In the genomic region with DNA sequence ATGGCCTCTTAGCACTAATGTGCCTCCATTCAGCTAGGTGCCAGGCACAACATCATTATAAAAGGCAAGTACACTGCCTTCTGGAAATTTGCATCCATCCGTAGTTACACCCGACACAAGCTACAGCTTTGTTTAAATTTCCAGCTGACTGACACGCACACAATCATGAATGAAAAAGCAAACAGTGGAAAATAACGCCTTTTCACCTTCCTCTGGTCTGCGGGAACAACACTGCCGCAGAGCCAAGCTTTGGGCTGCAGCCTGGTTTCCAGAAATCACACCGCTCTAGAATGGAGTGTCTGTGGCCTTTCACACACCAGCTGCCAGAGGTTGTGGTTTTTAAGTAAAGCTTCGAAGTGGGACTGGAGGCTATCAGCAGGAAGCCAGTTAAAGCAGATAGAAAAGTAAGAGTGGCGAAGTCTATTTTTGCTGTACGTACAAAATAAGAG, we compare ENCODE assay signal across 8 cellular contexts.
DNase-seq lines count a peak whose midpoint lies in the region; ATAC-seq and TF ChIP-seq lines count a peak whose summit lies in the region.

No MANE protein-coding gene starts in this region.

- H3K36me3 Mint-ChIP-seq in activated T-cell treated with anti-CD3 and anti-CD28 coated beads, Interleukin-2, amount 50 U/mL, for 4 hours (ENCODE audit: insufficient read depth) = no peaks in the 10 kb centered on the region
- peaks cover 7% of the 10 kb centered on the region for H3K36me3 Mint-ChIP-seq in T-helper 1 cell treated with Interleukin-12 subunit alpha and Interleukin-12 subunit beta and Interleukin-4 antibody, amounts not matched to agents 30 μg/mL and 1 μg/mL, for 36 hours (ENCODE audit: low read depth)
- H3K36me3 Mint-ChIP-seq in HFFc6 (ENCODE audit: low read depth) = no peaks in the 10 kb centered on the region

- no peaks in the 10 kb centered on the region for H3K4me1 ChIP-seq in lower lobe of right lung

- H3K4me1 Mint-ChIP-seq in activated T-cell treated with anti-CD3 and anti-CD28 coated beads, Interleukin-2, amount 50 U/mL, for 4 hours (ENCODE audit: low read depth) = peaks cover 16% of the 10 kb centered on the region
- peaks cover 16% of the 10 kb centered on the region for H3K4me1 Mint-ChIP-seq in T-helper 1 cell treated with Interleukin-12 subunit alpha and Interleukin-12 subunit beta and Interleukin-4 antibody, amounts not matched to agents 30 μg/mL and 1 μg/mL, for 36 hours (ENCODE audit: low read depth)
- peaks cover 44% of the 10 kb centered on the region for H3K4me1 Mint-ChIP-seq in stimulated activated naive CD8-positive, alpha-beta T cell treated with anti-CD3 and anti-CD28 coated beads, Interleukin-15, amount 100 ng/mL, for 72 hours
- no peaks in the 10 kb centered on the region for H3K4me1 Mint-ChIP-seq in HFFc6 (ENCODE audit: low read depth)

- peak in 1 of 2 donors; percentile 30 for ATAC-seq in activated T-cell treated with anti-CD3 and anti-CD28 coated beads, Interleukin-2, amount 50 U/mL, for 4 hours
- peak; percentile 77 for ATAC-seq in HG03159 (IDR thresholded peaks at IDR 0.05; ENCODE audit: unreplicated experiment)
- ATAC-seq in stimulated activated naive CD8-positive, alpha-beta T cell treated with anti-CD3 and anti-CD28 coated beads, Interleukin-15, amount 100 ng/mL, for 72 hours = peak; percentile 82
- no peak for ATAC-seq in lower lobe of right lung

- TF ChIP-seq CTCF in HFFc6 (IDR thresholded peaks at IDR 0.05) (no peak), lower lobe of right lung (IDR thresholded peaks at IDR 0.05) (no peak)

- peaks cover 3% of the 10 kb centered on the region for H3K27me3 Mint-ChIP-seq in activated T-cell treated with anti-CD3 and anti-CD28 coated beads, Interleukin-2, amount 50 U/mL, for 4 hours (ENCODE audit: low read depth)
- peaks cover 44% of the 10 kb centered on the region for H3K27me3 Mint-ChIP-seq in T-helper 1 cell treated with Interleukin-12 subunit alpha and Interleukin-12 subunit beta and Interleukin-4 antibody, amounts not matched to agents 30 μg/mL and 1 μg/mL, for 36 hours (ENCODE audit: low read depth)
- H3K27me3 Mint-ChIP-seq in stimulated activated naive CD8-positive, alpha-beta T cell treated with anti-CD3 and anti-CD28 coated beads, Interleukin-15, amount 100 ng/mL, for 72 hours = peaks cover 7% of the 10 kb centered on the region
- no peaks in the 10 kb centered on the region for H3K27me3 Mint-ChIP-seq in HFFc6 (ENCODE audit: insufficient read depth)

- intact Hi-C loops in lower lobe of right lung (cut with DNase I) = no loop called here

- H3K9me3 Mint-ChIP-seq in activated T-cell treated with anti-CD3 and anti-CD28 coated beads, Interleukin-2, amount 50 U/mL, for 4 hours = no peaks in the 10 kb centered on the region
- no peaks in the 10 kb centered on the region for H3K9me3 Mint-ChIP-seq in T-helper 1 cell treated with Interleukin-12 subunit alpha and Interleukin-12 subunit beta and Interleukin-4 antibody, amounts not matched to agents 30 μg/mL and 1 μg/mL, for 36 hours
- H3K9me3 Mint-ChIP-seq in stimulated activated naive CD8-positive, alpha-beta T cell treated with anti-CD3 and anti-CD28 coated beads, Interleukin-15, amount 100 ng/mL, for 72 hours = no peaks in the 10 kb centered on the region
- H3K9me3 Mint-ChIP-seq in HFFc6 = peaks cover 9% of the 10 kb centered on the region; the same call in 1 of the 2 replicates

- no peak overlapping the region for H3K4me3 ChIP-seq in lower lobe of right lung

- H3K4me3 Mint-ChIP-seq in activated T-cell treated with anti-CD3 and anti-CD28 coated beads, Interleukin-2, amount 50 U/mL, for 4 hours = peak overlapping the region; percentile 21
- H3K4me3 Mint-ChIP-seq in T-helper 1 cell treated with Interleukin-12 subunit alpha and Interleukin-12 subunit beta and Interleukin-4 antibody, amounts not matched to agents 30 μg/mL and 1 μg/mL, for 36 hours = peak overlapping the region; percentile 45
- peak overlapping the region; percentile 64 to 65 for H3K4me3 Mint-ChIP-seq in stimulated activated naive CD8-positive, alpha-beta T cell treated with anti-CD3 and anti-CD28 coated beads, Interleukin-15, amount 100 ng/mL, for 72 hours
- H3K4me3 Mint-ChIP-seq in HFFc6 = no peak overlapping the region

- no peak for DNase-seq in activated T-cell treated with anti-CD3 and anti-CD28 coated beads, Interleukin-2, amount 50 U/mL, for 4 hours
- DNase-seq in activated T-cell treated with anti-CD3 and anti-CD28 coated beads, Interleukin-2, amount 50 U/mL, for 48 hours = no peak
- peak; percentile 26 to 48 for DNase-seq in stimulated activated naive CD8-positive, alpha-beta T cell treated with anti-CD3 and anti-CD28 coated beads, Interleukin-15, amount 100 ng/mL, for 72 hours
- DNase-seq in HFFc6 (no peak), hepatic stellate cell (ENCODE audit: low spot score) (no peak), lower lobe of right lung (no peak)

- no peaks in the 10 kb centered on the region for H3K9me3 ChIP-seq in lower lobe of right lung

- peaks cover 11% of the 10 kb centered on the region for H3K27me3 ChIP-seq in lower lobe of right lung (ENCODE audit: low read depth)

- no peaks in the 10 kb centered on the region for H3K36me3 ChIP-seq in lower lobe of right lung

- no peak overlapping the region for H3K27ac ChIP-seq in lower lobe of right lung

- peak overlapping the region; percentile 10 for H3K27ac Mint-ChIP-seq in T-helper 1 cell treated with Interleukin-12 subunit alpha and Interleukin-12 subunit beta and Interleukin-4 antibody, amounts not matched to agents 30 μg/mL and 1 μg/mL, for 36 hours
- peak overlapping the region in 1 of 2 donors; percentile 37 for H3K27ac Mint-ChIP-seq in stimulated activated naive CD8-positive, alpha-beta T cell treated with anti-CD3 and anti-CD28 coated beads, Interleukin-15, amount 100 ng/mL, for 72 hours
- H3K27ac Mint-ChIP-seq in HFFc6 = no peak overlapping the region

Comparison
In these comparisons a context has a peak if more than half of its experiments do, and no peak if none do; other contexts are left out.
1. ATAC-seq: peak in HG03159 (single experiment) and stimulated activated naive CD8-positive, alpha-beta T cell treated with anti-CD3 and anti-CD28 coated beads, Interleukin-15, amount 100 ng/mL, for 72 hours (single experiment); none in lower lobe of right lung (0 of 2).
2. DNase-seq: peak in stimulated activated naive CD8-positive, alpha-beta T cell treated with anti-CD3 and anti-CD28 coated beads, Interleukin-15, amount 100 ng/mL, for 72 hours (2 of 2); none in activated T-cell treated with anti-CD3 and anti-CD28 coated beads, Interleukin-2, amount 50 U/mL, for 4 hours (single experiment), activated T-cell treated with anti-CD3 and anti-CD28 coated beads, Interleukin-2, amount 50 U/mL, for 48 hours (0 of 2), HFFc6 (single experiment), hepatic stellate cell (single experiment) and lower lobe of right lung (single experiment).